In the genomic region with DNA sequence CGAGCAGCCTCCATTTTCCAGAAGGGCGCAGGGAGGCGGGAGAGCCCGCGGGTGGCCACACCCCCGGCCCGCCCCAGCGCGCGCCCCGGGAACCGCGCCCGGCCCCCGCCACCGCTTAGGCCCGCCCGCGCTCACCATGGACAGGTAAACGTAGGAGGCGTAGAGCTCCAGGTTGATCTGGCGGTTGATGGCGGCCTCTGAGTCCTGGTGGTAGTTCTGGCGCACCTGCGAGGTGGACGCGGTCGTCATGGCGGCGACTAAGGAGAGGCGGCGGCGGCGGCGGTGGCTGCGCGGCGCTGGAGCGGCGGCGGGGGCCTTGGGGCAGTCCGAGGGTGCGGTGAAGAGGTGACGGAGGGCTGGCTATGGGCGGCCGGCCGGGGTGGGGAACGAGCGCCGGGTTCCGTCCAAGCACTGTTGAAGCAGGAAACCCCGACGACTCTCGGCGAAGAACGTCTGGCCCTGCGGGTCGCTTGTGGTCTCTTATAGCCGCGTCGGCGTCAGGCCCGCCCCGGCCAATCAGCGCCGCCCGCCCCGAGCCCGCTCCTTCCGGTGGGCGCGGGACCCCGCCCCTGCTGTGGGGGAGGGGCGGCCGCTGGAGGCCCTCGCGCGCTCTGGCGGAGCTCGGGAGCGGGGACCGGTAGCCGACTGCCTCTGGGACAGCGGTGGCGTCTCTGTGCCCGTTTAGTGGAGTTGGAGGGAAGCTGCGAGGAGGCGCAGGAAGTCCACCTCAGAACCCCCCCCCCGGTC, we compare ENCODE assay signal across 8 cellular contexts. TPM values are rescaled to one million over a fixed set of nuclear protein-coding genes. Genes with fewer than 3 reads are reported as not detected.
DNase-seq lines count a peak whose midpoint lies in the region; ATAC-seq and TF ChIP-seq lines count a peak whose summit lies in the region.

FTH1 (minus strand) TSS at position 458 of the 747 bp plus-strand sequence; CDS start at position 249, 209 bp downstream.

- CTCF ChIA-PET in RWPE1 (lab: Yijun Ruan, JAX) = interaction anchor here (0.6 to 0.9 kb wide), 4 partner anchors 12 to 94 kb away, joined by 4 to 5 read pairs (median 4); no protein-coding TSS in a partner anchor

- peak within 1 kb of the TSS; percentile 90 for H3K27ac Mint-ChIP-seq in activated T-helper 2 cell treated with anti-CD3 and anti-CD28 coated beads, Interferon-gamma antibody, Interleukin-2, Interleukin-4, amounts not matched to agents 10 μg/mL and 5 μg/mL and 100 μg/mL, durations not matched to agents 14 hours and 24 hours and 36 hours
- H3K27ac Mint-ChIP-seq in natural killer cell treated with Interleukin-12 subunit alpha and Interleukin-12 subunit beta and Interleukin-15 and Interleukin-18, amount 100 ng/mL, for 72 hours = peak within 1 kb of the TSS; percentile 89 to 95

- no peak for TF ChIP-seq CTCF in RWPE1 (conservative IDR thresholded peaks at IDR 0.05; ENCODE audit: low read depth)

- H3K27ac ChIP-seq in RWPE1 = peak within 1 kb of the TSS; percentile 96

- no peaks in the 10 kb centered on the region for H3K9me3 Mint-ChIP-seq in activated T-helper 2 cell treated with anti-CD3 and anti-CD28 coated beads, Interferon-gamma antibody, Interleukin-2, Interleukin-4, amounts not matched to agents 10 μg/mL and 5 μg/mL and 100 μg/mL, durations not matched to agents 14 hours and 24 hours and 36 hours
- no peaks in the 10 kb centered on the region for H3K9me3 Mint-ChIP-seq in natural killer cell treated with Interleukin-12 subunit alpha and Interleukin-12 subunit beta and Interleukin-15 and Interleukin-18, amount 100 ng/mL, for 72 hours

- peaks cover 59% of the 10 kb centered on the region for H3K4me1 Mint-ChIP-seq in activated T-helper 2 cell treated with anti-CD3 and anti-CD28 coated beads, Interferon-gamma antibody, Interleukin-2, Interleukin-4, amounts not matched to agents 10 μg/mL and 5 μg/mL and 100 μg/mL, durations not matched to agents 14 hours and 24 hours and 36 hours (ENCODE audit: low read depth)
- H3K4me1 Mint-ChIP-seq in natural killer cell treated with Interleukin-12 subunit alpha and Interleukin-12 subunit beta and Interleukin-15 and Interleukin-18, amount 100 ng/mL, for 72 hours (ENCODE audit: low read depth in 2 of 2) = peaks cover 57 to 67% of the 10 kb centered on the region in 2 donors

- peak within 1 kb of the TSS; percentile 93 for H3K4me3 Mint-ChIP-seq in activated T-helper 2 cell treated with anti-CD3 and anti-CD28 coated beads, Interferon-gamma antibody, Interleukin-2, Interleukin-4, amounts not matched to agents 10 μg/mL and 5 μg/mL and 100 μg/mL, durations not matched to agents 14 hours and 24 hours and 36 hours (ENCODE audit: low read depth)
- peak within 1 kb of the TSS; percentile 89 for H3K4me3 Mint-ChIP-seq in natural killer cell treated with Interleukin-12 subunit alpha and Interleukin-12 subunit beta and Interleukin-15 and Interleukin-18, amount 100 ng/mL, for 72 hours

- H3K36me3 Mint-ChIP-seq in activated T-helper 2 cell treated with anti-CD3 and anti-CD28 coated beads, Interferon-gamma antibody, Interleukin-2, Interleukin-4, amounts not matched to agents 10 μg/mL and 5 μg/mL and 100 μg/mL, durations not matched to agents 14 hours and 24 hours and 36 hours (ENCODE audit: low read depth) = peaks cover 37% of the 10 kb centered on the region
- peaks cover 33% of the 10 kb centered on the region for H3K36me3 Mint-ChIP-seq in natural killer cell treated with Interleukin-12 subunit alpha and Interleukin-12 subunit beta and Interleukin-15 and Interleukin-18, amount 100 ng/mL, for 72 hours

- ATAC-seq in GM21786 (IDR thresholded peaks at IDR 0.05; ENCODE audit: unreplicated experiment) = peak; percentile 42
- ATAC-seq in natural killer cell treated with Interleukin-12 subunit alpha and Interleukin-12 subunit beta and Interleukin-15 and Interleukin-18, amount 100 ng/mL, for 72 hours = peak; percentile 85 to 86
- peak; percentile 83 for ATAC-seq in stimulated activated naive CD8-positive, alpha-beta T cell treated with anti-CD3 and anti-CD28 coated beads, Interleukin-15, Interleukin-2, amounts not matched to agents 100 U/mL and 50 U/mL, for 24 hours

- intact Hi-C loops in activated T-helper 2 cell treated with anti-CD3 and anti-CD28 coated beads, Interferon-gamma antibody, Interleukin-2, Interleukin-4, amounts not matched to agents 10 μg/mL and 5 μg/mL and 100 μg/mL, durations not matched to agents 14 hours and 24 hours and 36 hours (cut with micrococcal nuclease) = loop anchor here (1.0 kb wide), 1 partner anchor 58 kb away; no protein-coding TSS in a partner anchor

- H3K27me3 Mint-ChIP-seq in activated T-helper 2 cell treated with anti-CD3 and anti-CD28 coated beads, Interferon-gamma antibody, Interleukin-2, Interleukin-4, amounts not matched to agents 10 μg/mL and 5 μg/mL and 100 μg/mL, durations not matched to agents 14 hours and 24 hours and 36 hours (ENCODE audit: low read depth) = no peaks in the 10 kb centered on the region
- H3K27me3 Mint-ChIP-seq in natural killer cell treated with Interleukin-12 subunit alpha and Interleukin-12 subunit beta and Interleukin-15 and Interleukin-18, amount 100 ng/mL, for 72 hours = no peaks in the 10 kb centered on the region

- peak; percentile 96 for DNase-seq in DMS53 (lab: John Stamatoyannopoulos, UW)
- peak; percentile 65 to 74 for DNase-seq in Kasumi-1 (lab: John Stamatoyannopoulos, UW)
- peak; percentile 91 for DNase-seq in RWPE1 (ENCODE audit: low spot score)
- DNase-seq in activated T-helper 2 cell treated with anti-CD3 and anti-CD28 coated beads, Interferon-gamma antibody, Interleukin-2, Interleukin-4, amounts not matched to agents 10 μg/mL and 5 μg/mL and 100 μg/mL, durations not matched to agents 14 hours and 24 hours and 36 hours (ENCODE audit: low spot score) = peak; percentile 84
- peak; percentile 90 for DNase-seq in fibroblast of peridontal ligament (ENCODE audit: extremely low read depth)
- peak; percentile 97 for DNase-seq in natural killer cell treated with Interleukin-12 subunit alpha and Interleukin-12 subunit beta and Interleukin-15 and Interleukin-18, amount 100 ng/mL, for 72 hours (ENCODE audit: low spot score)
- peak; percentile 92 for DNase-seq in stimulated activated naive CD8-positive, alpha-beta T cell treated with anti-CD3 and anti-CD28 coated beads, Interleukin-15, Interleukin-2, amounts not matched to agents 100 U/mL and 50 U/mL, for 24 hours

- POLR2A ChIA-PET in RWPE1 (lab: Yijun Ruan, JAX; ENCODE audit: low non-redundant PET) = interaction anchor here (0.6 to 1.7 kb wide), 9 partner anchors 8 to 86 kb away, joined by 3 to 7 read pairs (median 3); no protein-coding TSS in a partner anchor

RNA-seq across cellular contexts. Expression of gene FTH1, which starts in this region (rescaled TPM):
- total RNA-seq in activated T-helper 2 cell treated with anti-CD3 and anti-CD28 coated beads, Interferon-gamma antibody, Interleukin-2, Interleukin-4, amounts not matched to agents 10 μg/mL and 5 μg/mL and 100 μg/mL, durations not matched to agents 14 hours and 24 hours and 36 hours = 568 and 585 TPM in 2 replicates
- over 10,000 TPM in 1 of 2 donors, 1,000 to 10,000 TPM in 1; 5,097 to 40,662 TPM for total RNA-seq in natural killer cell treated with Interleukin-12 subunit alpha and Interleukin-12 subunit beta and Interleukin-15 and Interleukin-18, amount 100 ng/mL, for 72 hours

Comparison
In these comparisons a context has a peak if more than half of its experiments do, and no peak if none do; other contexts are left out.
1. Peak in every context shown above with its lines: DNase-seq, ATAC-seq and H3K27ac ChIP-seq.